In the genomic region with DNA sequence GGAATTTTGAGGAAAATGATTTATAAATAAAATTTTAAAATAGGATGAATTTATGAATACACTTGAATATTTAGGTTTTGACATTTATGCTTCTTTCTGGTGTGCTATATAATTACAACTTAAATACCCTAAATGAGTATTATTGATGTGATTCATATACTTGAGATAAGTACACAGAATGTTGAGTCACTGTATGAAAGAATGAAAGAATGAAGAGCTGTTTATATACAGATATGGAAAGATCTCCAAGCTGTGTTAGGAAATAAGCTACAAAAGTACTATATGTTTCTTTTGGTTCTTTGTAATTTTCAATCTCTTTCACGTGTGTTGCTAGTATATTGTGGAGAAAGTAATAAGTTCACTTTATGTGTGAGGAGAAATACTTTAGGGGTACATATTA, we compare ENCODE assay signal across 16 cellular contexts.
DNase-seq lines count a peak whose midpoint lies in the region; ATAC-seq and TF ChIP-seq lines count a peak whose summit lies in the region.
"Had no signal": no experiment of that assay in that cellular context is flagged by ENCODE, and none has a peak within 500 bp of the region (broad histone marks: within the 10 kb centered on the region; RNA-seq: fewer than 3 reads in every experiment).

No MANE protein-coding gene starts in this region.

- H3K9me3 ChIP-seq in AG04450 (ENCODE audit: control insufficient read depth, insufficient read depth, low read length) (no peaks in the 10 kb centered on the region), Caco-2 (no peaks in the 10 kb centered on the region)

- H3K27me3 Mint-ChIP-seq in Caco-2 (ENCODE audit: insufficient read depth, unreplicated experiment): no peaks in the 10 kb centered on the region
- peaks cover 4% of the 10 kb centered on the region for H3K27me3 Mint-ChIP-seq in stimulated activated memory B cell treated with anti-CD40 and anti-IgM and Interleukin-4, amounts not matched to agents 10 μg/mL and 1 μg/mL and 100 μg/mL, for 72 hours
- H3K27me3 Mint-ChIP-seq: activated CD4-positive, alpha-beta memory T cell treated with anti-CD3 and anti-CD28 coated beads for 36 hours had no signal

- H3K36me3 ChIP-seq in Caco-2 (ENCODE audit: control insufficient read depth, insufficient read depth, low read length) (no peaks in the 10 kb centered on the region), mesendoderm (ENCODE audit: control insufficient read depth, insufficient read depth, low read length) (no peaks in the 10 kb centered on the region)

- peaks cover 8% of the 10 kb centered on the region for H3K4me1 Mint-ChIP-seq in Caco-2 (ENCODE audit: low read depth, unreplicated experiment)
- no peaks in the 10 kb centered on the region for H3K4me1 Mint-ChIP-seq in stimulated activated memory B cell treated with anti-CD40 and anti-IgM and Interleukin-4, amounts not matched to agents 10 μg/mL and 1 μg/mL and 100 μg/mL, for 72 hours
- H3K4me1 Mint-ChIP-seq: nephron had no signal

- peaks cover 15% of the 10 kb centered on the region; the same call in 1 of the 2 replicates for H3K4me1 ChIP-seq in Caco-2
- H3K4me1 ChIP-seq in mesendoderm (ENCODE audit: control insufficient read depth, low read depth, low read length): no peaks in the 10 kb centered on the region

- H3K36me3 Mint-ChIP-seq in Caco-2 (ENCODE audit: insufficient read depth, unreplicated experiment): no peaks in the 10 kb centered on the region
- H3K36me3 Mint-ChIP-seq in stimulated activated memory B cell treated with anti-CD40 and anti-IgM and Interleukin-4, amounts not matched to agents 10 μg/mL and 1 μg/mL and 100 μg/mL, for 72 hours: no peaks in the 10 kb centered on the region
- H3K36me3 Mint-ChIP-seq: activated CD4-positive, alpha-beta memory T cell treated with anti-CD3 and anti-CD28 coated beads for 36 hours had no signal

- H2BK5ac ChIP-seq in mesendoderm (ENCODE audit: low read length): no peak overlapping the region

- no peak overlapping the region for H2BK15ac ChIP-seq in mesendoderm (replicated peaks; ENCODE audit: low read depth)

- H3K27me3 ChIP-seq in AG04450 (ENCODE audit: control insufficient read depth, insufficient read depth, low read length) (no peaks in the 10 kb centered on the region), Caco-2 (replicated peaks; ENCODE audit: control insufficient read depth, insufficient read depth, low read length) (no peaks in the 10 kb centered on the region), mesendoderm (ENCODE audit: insufficient read depth, low read length, poor library complexity) (no peaks in the 10 kb centered on the region)

- intact Hi-C loops in Caco-2 (cut with micrococcal nuclease; ENCODE audit: unreplicated experiment): no loop called here

- H2BK120ac ChIP-seq in mesendoderm (ENCODE audit: low read depth, low read length): no peak overlapping the region

- TF ChIP-seq CTCF in AG04450 (IDR thresholded peaks at IDR 0.05; ENCODE audit: low read depth, low read length): no peak
- TF ChIP-seq CTCF in astrocyte of the spinal cord (IDR thresholded peaks at IDR 0.05; ENCODE audit: low read depth, low read length): no peak
- no peak for TF ChIP-seq CTCF in Caco-2 (IDR thresholded peaks at IDR 0.05; ENCODE audit: insufficient read depth in 1 of 2, low read depth in 1 of 2, low read length in 1 of 2, severe bottlenecking in 1 of 2, unreplicated experiment in 1 of 2)

- no peak overlapping the region for H3K4me2 ChIP-seq in mesendoderm (ENCODE audit: low read length)

- no peak for ATAC-seq in stimulated activated memory B cell treated with anti-CD40 and anti-IgM and Interleukin-4, amounts not matched to agents 10 μg/mL and 1 μg/mL and 100 μg/mL, for 72 hours
- ATAC-seq: right cardiac atrium had no signal

- POLR2A ChIA-PET in AG04450 (lab: Yijun Ruan, JAX) (interaction anchor here (0.6 to 0.7 kb wide), 2 partner anchors 21 to 146 kb away, joined by 3 read pairs; no protein-coding TSS in a partner anchor), Caco-2 (lab: Charles Lee) (no interaction called here)

- CTCF ChIA-PET in AG04450 (lab: Charles Lee): interaction anchor here (0.6 to 1.6 kb wide), 2 partner anchors 67 to 209 kb away, joined by 4 to 6 read pairs; no protein-coding TSS in a partner anchor
- CTCF ChIA-PET in Caco-2 (lab: Charles Lee): no interaction called here

- WGBS in mesendoderm (ENCODE audit: extremely low coverage, insufficient coverage, low lambda C conversion rate): no CpG with 5 or more reads among the region's 1 CpG

- BruUV-seq in Caco-2 (replicated peaks; lab: Mats Ljungman, UMichigan): no TSS peak

- no peaks in the 10 kb centered on the region for H3K9me3 Mint-ChIP-seq in Caco-2 (ENCODE audit: unreplicated experiment)
- H3K9me3 Mint-ChIP-seq in stimulated activated memory B cell treated with anti-CD40 and anti-IgM and Interleukin-4, amounts not matched to agents 10 μg/mL and 1 μg/mL and 100 μg/mL, for 72 hours: no peaks in the 10 kb centered on the region
- H3K9me3 Mint-ChIP-seq: activated T-helper 1 cell treated with anti-CD3 and anti-CD28 coated beads, Interleukin-12 subunit alpha, Interleukin-12 subunit beta, Interleukin-2, Interleukin-4 antibody, amounts not matched to agents 30 ng/mL and 10 ng/mL and 1 ng/mL, durations not matched to agents 14 hours and 24 hours and 36 hours had no signal

- H3K4ac ChIP-seq in mesendoderm (ENCODE audit: low read depth, low read length): no peak overlapping the region

- H4K8ac ChIP-seq in mesendoderm (ENCODE audit: low read depth, low read length): no peak overlapping the region

- H3K79me1 ChIP-seq in mesendoderm (ENCODE audit: low read length): peaks cover 4% of the 10 kb centered on the region

- H3K23ac ChIP-seq in mesendoderm (ENCODE audit: low read length): no peak overlapping the region

- H3K4me3 ChIP-seq in AG04450 (ENCODE audit: low read depth, low read length): no peak overlapping the region
- H3K4me3 ChIP-seq in astrocyte of the spinal cord (ENCODE audit: low read depth, low read length): no peak overlapping the region
- H3K4me3 ChIP-seq in Caco-2 (ENCODE audit: low read depth, low read length): no peak overlapping the region
- no peak overlapping the region for H3K4me3 ChIP-seq in mesendoderm (ENCODE audit: low read length)

- H4K5ac ChIP-seq in mesendoderm (ENCODE audit: low read length): no peak overlapping the region

- in situ Hi-C loops in astrocyte of the spinal cord (cut with HindIII; ENCODE audit: low sequenced_read_pairs): no loop called here

- H3K79me2 ChIP-seq in mesendoderm (ENCODE audit: control insufficient read depth, insufficient read depth, low read length): peaks cover 3% of the 10 kb centered on the region

- H3K9ac ChIP-seq in mesendoderm (ENCODE audit: low read length): no peak overlapping the region

- H3K27ac ChIP-seq in AG04450 (ENCODE audit: low read depth, low read length) (no peak overlapping the region), mesendoderm (ENCODE audit: low read depth, low read length) (no peak overlapping the region)

- DNase-seq in AG04450 (ENCODE audit: low read depth, low spot score) (peak; percentile 30), HT1080 (ENCODE audit: low read depth) (peak; percentile 52), astrocyte of the spinal cord (ENCODE audit: low read depth, low spot score) (peak; percentile 62), iris pigment epithelial cell (ENCODE audit: low read depth) (peak; percentile 86), Caco-2 (no peak), mesendoderm (no peak)
- no peak for DNase-seq in stimulated activated CD4-positive, alpha-beta T cell treated with anti-CD3 and anti-CD28 coated beads, Interleukin-4, amount 100 ng/mL, for 1 hour
- DNase-seq: activated CD4-positive, alpha-beta memory T cell treated with anti-CD3 and anti-CD28 coated beads for 36 hours; DMS 273 treated with DMSO at 0.1 percent for 48 hours; foreskin melanocyte; NCI-H1048; NK-92 treated with Interleukin-12 subunit alpha and Interleukin-12 subunit beta, amount 100 ng/mL, for 24 hours; right cardiac atrium had no signal

- no peak overlapping the region for H3K27ac Mint-ChIP-seq in Caco-2 (ENCODE audit: unreplicated experiment)
- no peak overlapping the region for H3K27ac Mint-ChIP-seq in stimulated activated memory B cell treated with anti-CD40 and anti-IgM and Interleukin-4, amounts not matched to agents 10 μg/mL and 1 μg/mL and 100 μg/mL, for 72 hours
- H3K27ac Mint-ChIP-seq: activated CD4-positive, alpha-beta memory T cell treated with anti-CD3 and anti-CD28 coated beads for 36 hours; activated T-helper 1 cell treated with anti-CD3 and anti-CD28 coated beads, Interleukin-12 subunit alpha, Interleukin-12 subunit beta, Interleukin-2, Interleukin-4 antibody, amounts not matched to agents 30 ng/mL and 10 ng/mL and 1 ng/mL, durations not matched to agents 14 hours and 24 hours and 36 hours; nephron had no signal

- H3K18ac ChIP-seq in mesendoderm (ENCODE audit: low read length): no peak overlapping the region

- no peak overlapping the region for H2AK5ac ChIP-seq in mesendoderm (ENCODE audit: low read length)

- H3K56ac ChIP-seq in mesendoderm (ENCODE audit: low read length): no peak overlapping the region

- H3K4me3 Mint-ChIP-seq in Caco-2 (ENCODE audit: unreplicated experiment): no peak overlapping the region
- no peak overlapping the region for H3K4me3 Mint-ChIP-seq in stimulated activated memory B cell treated with anti-CD40 and anti-IgM and Interleukin-4, amounts not matched to agents 10 μg/mL and 1 μg/mL and 100 μg/mL, for 72 hours
- H3K4me3 Mint-ChIP-seq: activated CD4-positive, alpha-beta memory T cell treated with anti-CD3 and anti-CD28 coated beads for 36 hours; activated T-helper 1 cell treated with anti-CD3 and anti-CD28 coated beads, Interleukin-12 subunit alpha, Interleukin-12 subunit beta, Interleukin-2, Interleukin-4 antibody, amounts not matched to agents 30 ng/mL and 10 ng/mL and 1 ng/mL, durations not matched to agents 14 hours and 24 hours and 36 hours; nephron had no signal

Comparison
In these comparisons a context has a peak if more than half of its experiments do, and no peak if none do; other contexts are left out.
1. DNase-seq: peak in AG04450 (single experiment), HT1080 (single experiment), astrocyte of the spinal cord (single experiment) and iris pigment epithelial cell (single experiment); none in Caco-2 (0 of 2), stimulated activated CD4-positive, alpha-beta T cell treated with anti-CD3 and anti-CD28 coated beads, Interleukin-4, amount 100 ng/mL, for 1 hour (single experiment) and mesendoderm (single experiment).